Comparison of ENCODE assay signal across 2 cellular contexts in genomic region chr14:22615765-22616164, GRCh38. TPM values are rescaled to one million over a fixed set of nuclear protein-coding genes. Genes with fewer than 3 reads are reported as not detected.
"Had no signal": no experiment of that assay in that cellular context is flagged by ENCODE, and none has a peak within 500 bp of the region (broad histone marks: within the 10 kb centered on the region; RNA-seq: fewer than 3 reads in every experiment).

No MANE protein-coding gene starts in this region.

RNA-seq across cellular contexts. Expression of gene OR6J1, which starts 28.4 kb away (rescaled TPM):
- total RNA-seq: G401, GM12878 had no signal
- polyA plus RNA-seq: GM12878 had no signal
